ENCODE assay signal across 1 cellular context in the genomic region with DNA sequence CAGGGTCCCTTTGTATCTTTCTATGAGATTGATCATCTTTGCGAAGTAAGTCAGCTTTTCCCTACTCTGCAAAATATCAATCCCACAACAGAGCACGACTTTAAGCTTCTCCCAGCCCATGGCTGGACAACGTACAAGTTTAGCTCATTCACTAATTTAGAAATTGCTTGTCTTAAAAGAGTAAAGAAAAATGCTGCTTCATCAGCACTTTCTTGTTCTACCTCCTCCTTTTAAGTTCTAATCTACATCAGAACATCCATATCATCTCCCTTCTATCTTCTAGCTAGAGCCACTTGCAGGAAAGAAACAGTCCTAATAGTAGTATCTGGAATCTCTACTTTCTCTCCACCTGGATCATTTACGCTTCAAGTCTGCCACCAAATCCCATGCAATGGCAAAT.
TF ChIP-seq lines count a peak whose summit lies in the region.

No MANE protein-coding gene starts in this region.

TF ChIP-seq in GM23338, 12 proteins besides CTCF, POLR2A, EP300 and RAD21 (continued from another document):
- TF ChIP-seq, protein P1, sequence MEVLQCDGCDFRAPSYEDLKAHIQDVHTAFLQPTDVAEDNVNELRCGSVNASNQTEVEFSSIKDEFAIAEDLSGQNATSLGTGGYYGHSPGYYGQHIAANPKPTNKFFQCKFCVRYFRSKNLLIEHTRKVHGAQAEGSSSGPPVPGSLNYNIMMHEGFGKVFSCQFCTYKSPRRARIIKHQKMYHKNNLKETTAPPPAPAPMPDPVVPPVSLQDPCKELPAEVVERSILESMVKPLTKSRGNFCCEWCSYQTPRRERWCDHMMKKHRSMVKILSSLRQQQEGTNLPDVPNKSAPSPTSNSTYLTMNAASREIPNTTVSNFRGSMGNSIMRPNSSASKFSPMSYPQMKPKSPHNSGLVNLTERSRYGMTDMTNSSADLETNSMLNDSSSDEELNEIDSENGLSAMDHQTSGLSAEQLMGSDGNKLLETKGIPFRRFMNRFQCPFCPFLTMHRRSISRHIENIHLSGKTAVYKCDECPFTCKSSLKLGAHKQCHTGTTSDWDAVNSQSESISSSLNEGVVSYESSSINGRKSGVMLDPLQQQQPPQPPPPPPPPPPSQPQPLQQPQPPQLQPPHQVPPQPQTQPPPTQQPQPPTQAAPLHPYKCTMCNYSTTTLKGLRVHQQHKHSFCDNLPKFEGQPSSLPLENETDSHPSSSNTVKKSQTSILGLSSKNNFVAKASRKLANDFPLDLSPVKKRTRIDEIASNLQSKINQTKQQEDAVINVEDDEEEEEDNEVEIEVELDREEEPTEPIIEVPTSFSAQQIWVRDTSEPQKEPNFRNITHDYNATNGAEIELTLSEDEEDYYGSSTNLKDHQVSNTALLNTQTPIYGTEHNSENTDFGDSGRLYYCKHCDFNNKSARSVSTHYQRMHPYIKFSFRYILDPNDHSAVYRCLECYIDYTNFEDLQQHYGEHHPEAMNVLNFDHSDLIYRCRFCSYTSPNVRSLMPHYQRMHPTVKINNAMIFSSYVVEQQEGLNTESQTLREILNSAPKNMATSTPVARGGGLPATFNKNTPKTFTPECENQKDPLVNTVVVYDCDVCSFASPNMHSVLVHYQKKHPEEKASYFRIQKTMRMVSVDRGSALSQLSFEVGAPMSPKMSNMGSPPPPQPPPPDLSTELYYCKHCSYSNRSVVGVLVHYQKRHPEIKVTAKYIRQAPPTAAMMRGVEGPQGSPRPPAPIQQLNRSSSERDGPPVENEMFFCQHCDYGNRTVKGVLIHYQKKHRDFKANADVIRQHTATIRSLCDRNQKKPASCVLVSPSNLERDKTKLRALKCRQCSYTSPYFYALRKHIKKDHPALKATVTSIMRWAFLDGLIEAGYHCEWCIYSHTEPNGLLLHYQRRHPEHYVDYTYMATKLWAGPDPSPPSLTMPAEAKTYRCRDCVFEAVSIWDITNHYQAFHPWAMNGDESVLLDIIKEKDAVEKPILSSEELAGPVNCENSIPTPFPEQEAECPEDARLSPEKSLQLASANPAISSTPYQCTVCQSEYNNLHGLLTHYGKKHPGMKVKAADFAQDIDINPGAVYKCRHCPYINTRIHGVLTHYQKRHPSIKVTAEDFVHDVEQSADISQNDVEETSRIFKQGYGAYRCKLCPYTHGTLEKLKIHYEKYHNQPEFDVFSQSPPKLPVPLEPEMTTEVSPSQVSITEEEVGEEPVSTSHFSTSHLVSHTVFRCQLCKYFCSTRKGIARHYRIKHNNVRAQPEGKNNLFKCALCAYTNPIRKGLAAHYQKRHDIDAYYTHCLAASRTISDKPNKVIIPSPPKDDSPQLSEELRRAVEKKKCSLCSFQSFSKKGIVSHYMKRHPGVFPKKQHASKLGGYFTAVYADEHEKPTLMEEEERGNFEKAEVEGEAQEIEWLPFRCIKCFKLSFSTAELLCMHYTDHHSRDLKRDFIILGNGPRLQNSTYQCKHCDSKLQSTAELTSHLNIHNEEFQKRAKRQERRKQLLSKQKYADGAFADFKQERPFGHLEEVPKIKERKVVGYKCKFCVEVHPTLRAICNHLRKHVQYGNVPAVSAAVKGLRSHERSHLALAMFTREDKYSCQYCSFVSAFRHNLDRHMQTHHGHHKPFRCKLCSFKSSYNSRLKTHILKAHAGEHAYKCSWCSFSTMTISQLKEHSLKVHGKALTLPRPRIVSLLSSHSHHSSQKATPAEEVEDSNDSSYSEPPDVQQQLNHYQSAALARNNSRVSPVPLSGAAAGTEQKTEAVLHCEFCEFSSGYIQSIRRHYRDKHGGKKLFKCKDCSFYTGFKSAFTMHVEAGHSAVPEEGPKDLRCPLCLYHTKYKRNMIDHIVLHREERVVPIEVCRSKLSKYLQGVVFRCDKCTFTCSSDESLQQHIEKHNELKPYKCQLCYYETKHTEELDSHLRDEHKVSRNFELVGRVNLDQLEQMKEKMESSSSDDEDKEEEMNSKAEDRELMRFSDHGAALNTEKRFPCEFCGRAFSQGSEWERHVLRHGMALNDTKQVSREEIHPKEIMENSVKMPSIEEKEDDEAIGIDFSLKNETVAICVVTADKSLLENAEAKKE (CRISPR knock-in tag; IDR thresholded peaks at IDR 0.05): no peak
- TF ChIP-seq ZNF331 (CRISPR knock-in tag; IDR thresholded peaks at IDR 0.05; ENCODE audit: low read depth) (no peak), EZH2phosphoT487 (IDR thresholded peaks at IDR 0.05; ENCODE audit: unreplicated experiment) (no peak), STAT1 (IDR thresholded peaks at IDR 0.05; ENCODE audit: unreplicated experiment) (no peak), POLR2AphosphoS5 (IDR thresholded peaks at IDR 0.05; ENCODE audit: low read depth) (no peak), ZNF114 (CRISPR knock-in tag; IDR thresholded peaks at IDR 0.05) (no peak), CREB1 (CRISPR knock-in tag; IDR thresholded peaks at IDR 0.05; ENCODE audit: low read depth) (no peak), JUNB (IDR thresholded peaks at IDR 0.05; ENCODE audit: unreplicated experiment) (no peak), NANOG (IDR thresholded peaks at IDR 0.05; ENCODE audit: borderline replicate concordance) (no peak)
- TF ChIP-seq, protein P2, sequence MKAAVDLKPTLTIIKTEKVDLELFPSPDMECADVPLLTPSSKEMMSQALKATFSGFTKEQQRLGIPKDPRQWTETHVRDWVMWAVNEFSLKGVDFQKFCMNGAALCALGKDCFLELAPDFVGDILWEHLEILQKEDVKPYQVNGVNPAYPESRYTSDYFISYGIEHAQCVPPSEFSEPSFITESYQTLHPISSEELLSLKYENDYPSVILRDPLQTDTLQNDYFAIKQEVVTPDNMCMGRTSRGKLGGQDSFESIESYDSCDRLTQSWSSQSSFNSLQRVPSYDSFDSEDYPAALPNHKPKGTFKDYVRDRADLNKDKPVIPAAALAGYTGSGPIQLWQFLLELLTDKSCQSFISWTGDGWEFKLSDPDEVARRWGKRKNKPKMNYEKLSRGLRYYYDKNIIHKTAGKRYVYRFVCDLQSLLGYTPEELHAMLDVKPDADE (IDR thresholded peaks at IDR 0.05): no peak
- TF ChIP-seq, protein P3, sequence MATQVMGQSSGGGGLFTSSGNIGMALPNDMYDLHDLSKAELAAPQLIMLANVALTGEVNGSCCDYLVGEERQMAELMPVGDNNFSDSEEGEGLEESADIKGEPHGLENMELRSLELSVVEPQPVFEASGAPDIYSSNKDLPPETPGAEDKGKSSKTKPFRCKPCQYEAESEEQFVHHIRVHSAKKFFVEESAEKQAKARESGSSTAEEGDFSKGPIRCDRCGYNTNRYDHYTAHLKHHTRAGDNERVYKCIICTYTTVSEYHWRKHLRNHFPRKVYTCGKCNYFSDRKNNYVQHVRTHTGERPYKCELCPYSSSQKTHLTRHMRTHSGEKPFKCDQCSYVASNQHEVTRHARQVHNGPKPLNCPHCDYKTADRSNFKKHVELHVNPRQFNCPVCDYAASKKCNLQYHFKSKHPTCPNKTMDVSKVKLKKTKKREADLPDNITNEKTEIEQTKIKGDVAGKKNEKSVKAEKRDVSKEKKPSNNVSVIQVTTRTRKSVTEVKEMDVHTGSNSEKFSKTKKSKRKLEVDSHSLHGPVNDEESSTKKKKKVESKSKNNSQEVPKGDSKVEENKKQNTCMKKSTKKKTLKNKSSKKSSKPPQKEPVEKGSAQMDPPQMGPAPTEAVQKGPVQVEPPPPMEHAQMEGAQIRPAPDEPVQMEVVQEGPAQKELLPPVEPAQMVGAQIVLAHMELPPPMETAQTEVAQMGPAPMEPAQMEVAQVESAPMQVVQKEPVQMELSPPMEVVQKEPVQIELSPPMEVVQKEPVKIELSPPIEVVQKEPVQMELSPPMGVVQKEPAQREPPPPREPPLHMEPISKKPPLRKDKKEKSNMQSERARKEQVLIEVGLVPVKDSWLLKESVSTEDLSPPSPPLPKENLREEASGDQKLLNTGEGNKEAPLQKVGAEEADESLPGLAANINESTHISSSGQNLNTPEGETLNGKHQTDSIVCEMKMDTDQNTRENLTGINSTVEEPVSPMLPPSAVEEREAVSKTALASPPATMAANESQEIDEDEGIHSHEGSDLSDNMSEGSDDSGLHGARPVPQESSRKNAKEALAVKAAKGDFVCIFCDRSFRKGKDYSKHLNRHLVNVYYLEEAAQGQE (IDR thresholded peaks at IDR 0.05; ENCODE audit: unreplicated experiment): no peak
